14 cellular contexts compared by ENCODE assay signal in the genomic region with DNA sequence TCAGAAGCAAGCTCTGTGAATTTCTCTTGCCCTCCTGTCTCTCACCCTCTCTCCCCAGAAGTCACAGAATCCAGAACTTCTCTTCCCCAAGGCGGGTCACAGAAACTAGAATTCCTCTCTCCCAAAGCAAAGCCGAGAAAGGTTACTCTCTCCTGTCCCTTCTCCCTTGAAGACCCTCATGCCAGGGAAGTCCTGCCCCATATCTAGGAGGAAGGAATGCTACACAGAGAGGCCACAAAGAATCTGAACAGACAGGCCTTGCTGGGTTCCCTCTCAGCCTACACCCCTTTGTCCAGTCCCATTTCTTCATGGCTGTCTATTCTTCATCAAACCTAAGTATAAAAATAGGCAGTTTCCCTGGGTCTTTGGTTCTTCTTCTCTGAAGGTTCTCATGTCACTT. TPM values are rescaled to one million over a fixed set of nuclear protein-coding genes. Genes with fewer than 3 reads are reported as not detected.
A peak's percentile ranks its signal among the peaks of the same experiment; 100 is the strongest.
DNase-seq lines count a peak whose midpoint lies in the region; ATAC-seq and TF ChIP-seq lines count a peak whose summit lies in the region.
"Had no signal": no experiment of that assay in that cellular context is flagged by ENCODE, and none has a peak within 500 bp of the region (broad histone marks: within the 10 kb centered on the region; RNA-seq: fewer than 3 reads in every experiment).

No MANE protein-coding gene starts in this region.

- TF ChIP-seq CTCF in endodermal cell (conservative IDR thresholded peaks at IDR 0.05): no peak
- TF ChIP-seq CTCF in spleen (IDR thresholded peaks at IDR 0.05 in 8 of 11, conservative IDR thresholded peaks at IDR 0.05 in 3 of 11): no peak

- H3K27me3 Mint-ChIP-seq in activated CD4-positive, alpha-beta T cell treated with anti-CD3 and anti-CD28 coated beads, Interleukin-2, amount 10 ng/mL, durations not matched to agents 7 days and 5 days: no peaks in the 10 kb centered on the region
- H3K27me3 Mint-ChIP-seq in T-cell (no peaks in the 10 kb centered on the region), endodermal cell (ENCODE audit: insufficient read depth) (no peaks in the 10 kb centered on the region)

- POLR2A ChIA-PET in activated CD4-positive, alpha-beta T cell treated with anti-CD3 and anti-CD28 coated beads, Interleukin-2, amount 10 ng/mL, durations not matched to agents 7 days and 5 days (lab: Charles Lee): no interaction called here
- POLR2A ChIA-PET in T-cell (lab: Charles Lee): no interaction called here

- CTCF ChIA-PET in activated CD4-positive, alpha-beta T cell treated with anti-CD3 and anti-CD28 coated beads, Interleukin-2, amount 10 ng/mL, durations not matched to agents 7 days and 5 days (lab: Charles Lee): interaction anchor here (1.2 to 1.7 kb wide), 3 partner anchors 11 to 480 kb away, joined by 3 read pairs; no protein-coding TSS in a partner anchor
- CTCF ChIA-PET in T-cell (lab: Charles Lee): interaction anchor here in 1 of 2 donors (0.8 kb wide), 1 partner anchor 17 kb away, joined by 3 read pairs; no protein-coding TSS in a partner anchor

- ATAC-seq in T-cell (replicated peaks in 1 of 4) (no peak), HG02981 (IDR thresholded peaks at IDR 0.05; ENCODE audit: unreplicated experiment) (no peak)
- ATAC-seq: A549 had no signal

- no peak overlapping the region for H3K27ac ChIP-seq in endodermal cell (ENCODE audit: low read depth, low read length)
- peak overlapping the region; percentile 2 to 86 (median 69) for H3K27ac ChIP-seq in spleen
- H3K27ac ChIP-seq: A549, ascending aorta, epithelial cell of prostate, SJCRH30 had no signal

- 95% methylated on average over 2 of the region's 2 CpGs; no CpG with 5 or more reads in 1 of the 2 experiments for WGBS in endodermal cell (ENCODE audit: insufficient coverage in 1 of 2, insufficient read length in 1 of 2), 2 experiments
- WGBS in spleen, 5 donors: 83 to 100% (median 86%) methylated on average over 2 of the region's 2 CpGs

- no peaks in the 10 kb centered on the region for H3K9me3 Mint-ChIP-seq in activated CD4-positive, alpha-beta T cell treated with anti-CD3 and anti-CD28 coated beads, Interleukin-2, amount 10 ng/mL, durations not matched to agents 7 days and 5 days
- H3K9me3 Mint-ChIP-seq in T-cell (no peaks in the 10 kb centered on the region), endodermal cell (no peaks in the 10 kb centered on the region)

- H3K4me1 ChIP-seq in endodermal cell (ENCODE audit: control insufficient read depth, insufficient read depth, low read length) (peaks cover 58% of the 10 kb centered on the region), spleen (peaks cover 70 to 96% (median 83%) of the 10 kb centered on the region in 6 donors)
- H3K4me1 ChIP-seq: SJCRH30 had no signal

- intact Hi-C loops in spleen (cut with DNase I; ENCODE audit: low total_unique reads): no loop called here

- H3K27ac Mint-ChIP-seq in activated CD4-positive, alpha-beta T cell treated with anti-CD3 and anti-CD28 coated beads, Interleukin-2, amount 10 ng/mL, durations not matched to agents 7 days and 5 days: peak overlapping the region; percentile 81
- peak overlapping the region; percentile 80 to 86 for H3K27ac Mint-ChIP-seq in T-cell
- H3K27ac Mint-ChIP-seq in endodermal cell: peak overlapping the region; percentile 58

- H3K36me3 Mint-ChIP-seq in activated CD4-positive, alpha-beta T cell treated with anti-CD3 and anti-CD28 coated beads, Interleukin-2, amount 10 ng/mL, durations not matched to agents 7 days and 5 days (ENCODE audit: low read depth): peaks cover 25% of the 10 kb centered on the region
- H3K36me3 Mint-ChIP-seq in T-cell: peaks cover under 1% of the 10 kb centered on the region
- peaks cover 30% of the 10 kb centered on the region for H3K36me3 Mint-ChIP-seq in endodermal cell (ENCODE audit: low read depth)

- TF ChIP-seq POLR2A in spleen (IDR thresholded peaks at IDR 0.05): no peak

- no peak for DNase-seq in activated CD4-positive, alpha-beta T cell treated with anti-CD3 and anti-CD28 coated beads, Interleukin-2, amount 10 ng/mL, durations not matched to agents 7 days and 5 days
- no peak for DNase-seq in activated CD4-positive, alpha-beta T cell treated with anti-CD3 and anti-CD28 coated beads for 48 hours
- DNase-seq in T-cell (no peak), endodermal cell (no peak), spleen (no peak), NCI-H2171 (lab: John Stamatoyannopoulos, UW) (no peak), NCI-H524 treated with DMSO at 0.1 percent for 48 hours (lab: John Stamatoyannopoulos, UW) (no peak)
- DNase-seq: DND-41, NCI-H1105, SJCRH30 had no signal

- H3K27me3 ChIP-seq in endodermal cell (ENCODE audit: control insufficient read depth, insufficient read depth, low read length, poor library complexity, severe bottlenecking): no peaks in the 10 kb centered on the region
- H3K27me3 ChIP-seq in spleen (replicated peaks in 1 of 7): no peaks in the 10 kb centered on the region
- H3K27me3 ChIP-seq: ascending aorta, SJCRH30 had no signal

- H3K9me3 ChIP-seq in endodermal cell (ENCODE audit: control insufficient read depth, low read length): no peaks in the 10 kb centered on the region
- no peaks in the 10 kb centered on the region for H3K9me3 ChIP-seq in spleen
- H3K9me3 ChIP-seq: A549, ascending aorta, SJCRH30 had no signal

- H3K4me3 ChIP-seq in endodermal cell (ENCODE audit: low read length): no peak overlapping the region
- H3K4me3 ChIP-seq in spleen: peak overlapping the region in 1 of 8 donors; percentile 41
- H3K4me3 ChIP-seq: A549, ascending aorta, SJCRH30 had no signal

- no peak overlapping the region for H3K9ac ChIP-seq in endodermal cell (ENCODE audit: extremely low read depth, low read length, poor library complexity, severe bottlenecking)

- H3K36me3 ChIP-seq in endodermal cell (ENCODE audit: control insufficient read depth, insufficient read depth, low read length) (peaks cover 48% of the 10 kb centered on the region), spleen (peaks cover 0 to 40% (median 17%) of the 10 kb centered on the region in 6 donors)

- H3K4me3 Mint-ChIP-seq in activated CD4-positive, alpha-beta T cell treated with anti-CD3 and anti-CD28 coated beads, Interleukin-2, amount 10 ng/mL, durations not matched to agents 7 days and 5 days: no peak overlapping the region
- H3K4me3 Mint-ChIP-seq in T-cell: peak overlapping the region in 1 of 3 donors; percentile 75
- H3K4me3 Mint-ChIP-seq in endodermal cell: peak overlapping the region; percentile 12

- peaks cover 78% of the 10 kb centered on the region for H3K4me1 Mint-ChIP-seq in activated CD4-positive, alpha-beta T cell treated with anti-CD3 and anti-CD28 coated beads, Interleukin-2, amount 10 ng/mL, durations not matched to agents 7 days and 5 days
- H3K4me1 Mint-ChIP-seq in T-cell: peaks cover 73 to 81% (median 78%) of the 10 kb centered on the region in 3 donors
- H3K4me1 Mint-ChIP-seq in endodermal cell: peaks cover 88% of the 10 kb centered on the region

RNA-seq across cellular contexts. Expression of gene ANP32A, which starts 29.8 kb away (rescaled TPM):
- total RNA-seq in activated CD4-positive, alpha-beta T cell treated with anti-CD3 and anti-CD28 coated beads, Interleukin-2, amount 10 ng/mL, durations not matched to agents 7 days and 5 days: 100 to 1,000 TPM; 219 to 286 TPM
- total RNA-seq in T-cell (100 to 1,000 TPM in 4 of 5 donors, 10 to 100 TPM in 1; 93.2 to 123 (median 116) TPM), endodermal cell (100 to 1,000 TPM; 346 to 385 TPM), spleen (100 to 1,000 TPM in 4 of 7 donors, 10 to 100 TPM in 3; 68.4 to 163 (median 129) TPM)
- polyA plus RNA-seq in endodermal cell (2013, experiment 1 of 2): 302 TPM
- 289 TPM for polyA plus RNA-seq in endodermal cell (2013, experiment 2 of 2)
- 100 to 1,000 TPM in 1 of 3 donors, 10 to 100 TPM in 2; 58.6 to 110 (median 91.1) TPM for polyA plus RNA-seq in spleen
